In the genomic region with DNA sequence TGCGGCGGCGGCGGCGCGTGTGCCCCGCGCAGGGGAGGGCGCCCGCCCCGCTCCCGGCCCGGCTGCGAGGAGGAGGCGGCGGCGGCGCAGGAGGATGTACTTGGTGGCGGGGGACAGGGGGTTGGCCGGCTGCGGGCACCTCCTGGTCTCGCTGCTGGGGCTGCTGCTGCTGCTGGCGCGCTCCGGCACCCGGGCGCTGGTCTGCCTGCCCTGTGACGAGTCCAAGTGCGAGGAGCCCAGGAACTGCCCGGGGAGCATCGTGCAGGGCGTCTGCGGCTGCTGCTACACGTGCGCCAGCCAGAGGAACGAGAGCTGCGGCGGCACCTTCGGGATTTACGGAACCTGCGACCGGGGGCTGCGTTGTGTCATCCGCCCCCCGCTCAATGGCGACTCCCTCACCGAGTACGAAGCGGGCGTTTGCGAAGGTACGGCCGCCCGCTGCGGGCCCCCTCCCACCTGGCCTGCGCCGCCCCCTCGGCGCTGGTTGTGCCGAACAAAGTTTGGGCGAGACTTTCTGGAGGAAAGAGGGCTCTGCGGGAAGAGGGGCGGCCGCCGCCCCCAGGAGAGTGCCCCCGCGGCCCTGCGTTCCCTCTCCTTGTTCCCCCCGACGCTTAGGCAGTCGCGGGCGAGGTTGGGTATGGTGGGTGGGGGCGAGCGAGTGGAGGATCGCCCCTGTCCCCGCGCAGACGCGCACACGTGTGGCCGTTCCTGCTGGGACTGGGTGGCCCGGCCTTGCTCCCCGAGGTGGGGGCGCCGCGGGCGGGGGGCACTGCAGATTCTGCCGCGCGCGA, we compare ENCODE assay signal across 1 cellular context.
TF ChIP-seq lines count a peak whose summit lies in the region.

No MANE protein-coding gene starts in this region.

TF ChIP-seq in HepG2, 621 proteins besides CTCF, POLR2A, EP300 and RAD21 (continued from another document and continues in another):
- TF ChIP-seq ZNF383 (CRISPR knock-in tag; IDR thresholded peaks at IDR 0.05; ENCODE audit: borderline replicate concordance): no peak
- TF ChIP-seq ZKSCAN1 (IDR thresholded peaks at IDR 0.05; ENCODE audit: low read length): no peak
- no peak for TF ChIP-seq HIVEP1 (CRISPR knock-in tag; IDR thresholded peaks at IDR 0.05)
- no peak for TF ChIP-seq SALL1 (CRISPR knock-in tag; IDR thresholded peaks at IDR 0.05)
- TF ChIP-seq ZNF407 (CRISPR knock-in tag; IDR thresholded peaks at IDR 0.05; ENCODE audit: not compliant biosample characterization): no peak
- TF ChIP-seq ZNF790 (CRISPR knock-in tag; IDR thresholded peaks at IDR 0.05; ENCODE audit: borderline replicate concordance): peak; percentile 80; the same call in 1 of the 2 replicates
- no peak for TF ChIP-seq BCLAF1 (IDR thresholded peaks at IDR 0.05)
- TF ChIP-seq, protein P1, sequence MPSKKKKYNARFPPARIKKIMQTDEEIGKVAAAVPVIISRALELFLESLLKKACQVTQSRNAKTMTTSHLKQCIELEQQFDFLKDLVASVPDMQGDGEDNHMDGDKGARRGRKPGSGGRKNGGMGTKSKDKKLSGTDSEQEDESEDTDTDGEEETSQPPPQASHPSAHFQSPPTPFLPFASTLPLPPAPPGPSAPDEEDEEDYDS (CRISPR knock-in tag; IDR thresholded peaks at IDR 0.05): no peak
- peak; percentile 69; the same call in 1 of the 2 replicates for TF ChIP-seq ZNF563 (CRISPR knock-in tag; IDR thresholded peaks at IDR 0.05)
- peak; percentile 32 for TF ChIP-seq SRSF1 (optimal IDR thresholded peaks at IDR 0.05; ENCODE audit: low read depth, low read length)
- TF ChIP-seq ZNF546 (CRISPR knock-in tag; conservative IDR thresholded peaks at IDR 0.05): peak; percentile 83; the same call in 1 of the 2 replicates
- no peak for TF ChIP-seq ZNF329 (CRISPR knock-in tag; IDR thresholded peaks at IDR 0.05; ENCODE audit: low read depth)
- no peak; the same call in 1 of the 2 replicates for TF ChIP-seq SIN3A (IDR thresholded peaks at IDR 0.05; ENCODE audit: borderline replicate concordance, low read depth, low read length)
- no peak for TF ChIP-seq ZNF572 (CRISPR knock-in tag; IDR thresholded peaks at IDR 0.05)
- no peak for TF ChIP-seq ZBTB4 (CRISPR knock-in tag; IDR thresholded peaks at IDR 0.05; ENCODE audit: borderline replicate concordance)
- no peak for TF ChIP-seq ATF3 (CRISPR knock-in tag; IDR thresholded peaks at IDR 0.05)
- TF ChIP-seq SNAI1 (CRISPR knock-in tag; IDR thresholded peaks at IDR 0.05; ENCODE audit: borderline replicate concordance): no peak
- no peak for TF ChIP-seq ZNF577 (CRISPR knock-in tag; IDR thresholded peaks at IDR 0.05; ENCODE audit: borderline replicate concordance, low read depth)
- TF ChIP-seq MXD4 (CRISPR knock-in tag; IDR thresholded peaks at IDR 0.05): no peak; the same call in 1 of the 2 replicates
- TF ChIP-seq MAF1 (CRISPR knock-in tag; IDR thresholded peaks at IDR 0.05; ENCODE audit: borderline replicate concordance): no peak
- TF ChIP-seq TEF (CRISPR knock-in tag; IDR thresholded peaks at IDR 0.05): no peak
- TF ChIP-seq ZNF574 (CRISPR knock-in tag; IDR thresholded peaks at IDR 0.05): no peak
- TF ChIP-seq, protein P2, sequence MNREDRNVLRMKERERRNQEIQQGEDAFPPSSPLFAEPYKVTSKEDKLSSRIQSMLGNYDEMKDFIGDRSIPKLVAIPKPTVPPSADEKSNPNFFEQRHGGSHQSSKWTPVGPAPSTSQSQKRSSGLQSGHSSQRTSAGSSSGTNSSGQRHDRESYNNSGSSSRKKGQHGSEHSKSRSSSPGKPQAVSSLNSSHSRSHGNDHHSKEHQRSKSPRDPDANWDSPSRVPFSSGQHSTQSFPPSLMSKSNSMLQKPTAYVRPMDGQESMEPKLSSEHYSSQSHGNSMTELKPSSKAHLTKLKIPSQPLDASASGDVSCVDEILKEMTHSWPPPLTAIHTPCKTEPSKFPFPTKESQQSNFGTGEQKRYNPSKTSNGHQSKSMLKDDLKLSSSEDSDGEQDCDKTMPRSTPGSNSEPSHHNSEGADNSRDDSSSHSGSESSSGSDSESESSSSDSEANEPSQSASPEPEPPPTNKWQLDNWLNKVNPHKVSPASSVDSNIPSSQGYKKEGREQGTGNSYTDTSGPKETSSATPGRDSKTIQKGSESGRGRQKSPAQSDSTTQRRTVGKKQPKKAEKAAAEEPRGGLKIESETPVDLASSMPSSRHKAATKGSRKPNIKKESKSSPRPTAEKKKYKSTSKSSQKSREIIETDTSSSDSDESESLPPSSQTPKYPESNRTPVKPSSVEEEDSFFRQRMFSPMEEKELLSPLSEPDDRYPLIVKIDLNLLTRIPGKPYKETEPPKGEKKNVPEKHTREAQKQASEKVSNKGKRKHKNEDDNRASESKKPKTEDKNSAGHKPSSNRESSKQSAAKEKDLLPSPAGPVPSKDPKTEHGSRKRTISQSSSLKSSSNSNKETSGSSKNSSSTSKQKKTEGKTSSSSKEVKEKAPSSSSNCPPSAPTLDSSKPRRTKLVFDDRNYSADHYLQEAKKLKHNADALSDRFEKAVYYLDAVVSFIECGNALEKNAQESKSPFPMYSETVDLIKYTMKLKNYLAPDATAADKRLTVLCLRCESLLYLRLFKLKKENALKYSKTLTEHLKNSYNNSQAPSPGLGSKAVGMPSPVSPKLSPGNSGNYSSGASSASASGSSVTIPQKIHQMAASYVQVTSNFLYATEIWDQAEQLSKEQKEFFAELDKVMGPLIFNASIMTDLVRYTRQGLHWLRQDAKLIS (CRISPR knock-in tag; IDR thresholded peaks at IDR 0.05): no peak
- TF ChIP-seq NR2F1 (CRISPR knock-in tag; IDR thresholded peaks at IDR 0.05): no peak
